In the genomic region with DNA sequence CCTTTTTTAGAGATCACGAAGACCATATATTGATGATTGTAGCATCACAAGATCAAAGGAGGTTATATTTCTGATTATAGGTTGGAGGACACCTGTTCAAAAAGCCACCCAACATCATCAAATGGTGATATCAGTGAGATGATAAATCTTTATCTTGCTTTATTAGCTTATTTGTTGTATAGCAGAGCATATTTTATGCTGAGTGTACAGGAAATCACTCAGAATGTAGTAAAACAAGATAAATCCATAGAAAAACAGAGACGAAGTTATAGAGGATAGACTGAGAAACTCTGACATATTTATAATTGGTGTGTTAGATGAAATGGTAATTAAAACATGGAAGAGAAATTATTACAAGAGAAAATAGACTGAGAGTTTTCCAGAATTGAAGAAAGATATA, we compare ENCODE assay signal across 11 cellular contexts.
"Had no signal": no experiment of that assay in that cellular context is flagged by ENCODE, and none has a peak within 500 bp of the region (broad histone marks: within the 10 kb centered on the region; RNA-seq: fewer than 3 reads in every experiment).

No MANE protein-coding gene starts in this region.

- DNase-seq: GM23248, GOT3, H7, H9, HCEC 1CT, HFFc6 had no signal

- FAIRE-seq: H1, H54 had no signal

- H3K9me3 ChIP-seq: HAP-1 had no signal

- ATAC-seq: GM23338, HCT116 had no signal

- H3K4me3 ChIP-seq: GM23248, GM23338, HAP-1 had no signal

- H3K4me1 ChIP-seq: HAP-1 had no signal

- H2AFZ ChIP-seq: GM23248, GM23338 had no signal

- H3K4me2 ChIP-seq: GM23338 had no signal

- H3K27ac ChIP-seq: GM23248 had no signal

- H3K36me3 ChIP-seq: HAP-1 had no signal

- H3K9ac ChIP-seq: GM23248 had no signal
